Comparison of ENCODE assay signal across 1 cellular context in genomic region chr12:94571556-94571955, GRCh38.
TF ChIP-seq lines count a peak whose summit lies in the region.

No MANE protein-coding gene starts in this region.

TF ChIP-seq in HEK293, 187 proteins besides CTCF, POLR2A, EP300 and RAD21 (continued from another document):
- TF ChIP-seq TSHZ1 (tag by site-specific recombination; IDR thresholded peaks at IDR 0.05; ENCODE audit: borderline replicate concordance) = no peak
- no peak for TF ChIP-seq ZNF654 (tag by site-specific recombination; IDR thresholded peaks at IDR 0.05; ENCODE audit: low read depth)
